ENCODE assay signal across 20 cellular contexts in the genomic region with DNA sequence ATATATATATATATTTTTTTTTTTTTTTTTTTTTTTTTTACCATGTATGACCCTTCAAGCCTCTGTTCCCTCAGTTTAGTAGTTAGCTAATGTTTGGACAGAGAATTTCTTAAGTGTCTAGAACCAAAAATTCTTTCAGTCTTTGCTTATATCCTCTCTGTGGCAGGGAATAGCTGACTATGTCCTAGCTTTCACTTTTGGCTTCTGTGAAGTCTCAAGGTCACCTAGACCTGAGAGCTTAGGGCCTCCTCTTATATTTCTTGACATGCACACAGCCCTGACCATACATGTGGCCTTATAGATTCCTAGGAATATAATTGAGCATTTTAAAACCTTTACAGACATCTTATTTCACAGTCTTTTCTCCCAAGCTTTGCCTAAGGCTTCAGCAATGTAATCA.
"Had no signal": no experiment of that assay in that cellular context is flagged by ENCODE, and none has a peak within 500 bp of the region (broad histone marks: within the 10 kb centered on the region; RNA-seq: fewer than 3 reads in every experiment).

No MANE protein-coding gene starts in this region.

- H3K9me3 ChIP-seq: ovary, thoracic aorta, transverse colon had no signal

- H3K4me1 ChIP-seq: esophagus muscularis mucosa, right atrium auricular region, sigmoid colon, stomach, transverse colon had no signal

- H3K27ac Mint-ChIP-seq: dendritic cell treated with granulocyte-macrophage colony-stimulating factor and Interleukin-4, amounts not matched to agents 40 ng/mL and 50 ng/mL, for 4 days; effector memory CD8-positive, alpha-beta T cell; naive thymus-derived CD8-positive, alpha-beta T cell had no signal

- H3K27me3 ChIP-seq: esophagus muscularis mucosa, ovary, right atrium auricular region, sigmoid colon, stomach, transverse colon had no signal

- H3K27me3 Mint-ChIP-seq: dendritic cell treated with granulocyte-macrophage colony-stimulating factor and Interleukin-4, amounts not matched to agents 40 ng/mL and 50 ng/mL, for 4 days; effector memory CD8-positive, alpha-beta T cell; naive thymus-derived CD8-positive, alpha-beta T cell had no signal

- H3K27ac ChIP-seq: epithelial cell of prostate, esophagus muscularis mucosa, ovary, right atrium auricular region, sigmoid colon, skin epidermis, stomach, thoracic aorta, transverse colon had no signal

- H3K36me3 ChIP-seq: esophagus muscularis mucosa, ovary, right atrium auricular region, sigmoid colon, stomach, thoracic aorta, transverse colon had no signal

- H3K4me1 Mint-ChIP-seq: naive thymus-derived CD8-positive, alpha-beta T cell; neural crest cell had no signal

- H3K4me3 Mint-ChIP-seq: dendritic cell treated with granulocyte-macrophage colony-stimulating factor and Interleukin-4, amounts not matched to agents 40 ng/mL and 50 ng/mL, for 4 days; effector memory CD8-positive, alpha-beta T cell; naive thymus-derived CD8-positive, alpha-beta T cell; neural crest cell had no signal

- DNase-seq: effector memory CD8-positive, alpha-beta T cell; foreskin fibroblast; kidney glomerular epithelial cell; mesendoderm; naive thymus-derived CD8-positive, alpha-beta T cell; nucleus accumbens; ovary; sigmoid colon; stimulated activated CD4-positive, alpha-beta T cell treated with anti-CD3 and anti-CD28 coated beads, Interleukin-12 subunit alpha, Interleukin-12 subunit beta, amount 100 ng/mL, for 4 hours; stimulated activated naive CD4-positive, alpha-beta T cell; stomach; substantia nigra; transverse colon had no signal

- H3K4me3 ChIP-seq: esophagus muscularis mucosa, ovary, right atrium auricular region, sigmoid colon, skin epidermis, stomach, thoracic aorta, transverse colon had no signal
